Comparison of ENCODE assay signal across 7 cellular contexts in genomic region chr9:43115813-43116229, GRCh38.
A peak's percentile ranks its signal among the peaks of the same experiment; 100 is the strongest.
DNase-seq lines count a peak whose midpoint lies in the region; ATAC-seq and TF ChIP-seq lines count a peak whose summit lies in the region.
"Not testable (repeated sequence)": the region's sequence is repeated elsewhere in the genome, so short reads cannot be mapped to it uniquely, and the experiment has no call there.

No MANE protein-coding gene starts in this region.

- ATAC-seq in PC-3, left ventricle myocardium superior: not testable (repeated sequence)

- not testable (repeated sequence) for H3K27me3 ChIP-seq in PC-3 (ENCODE audit: low read length)

- not testable (repeated sequence) for H3K9ac ChIP-seq in PC-3 (ENCODE audit: low read length)

- not testable (repeated sequence) for TF ChIP-seq CTCF in PC-3 (conservative IDR thresholded peaks at IDR 0.05; ENCODE audit: low read depth, low read length); cardiac fibroblast (IDR thresholded peaks at IDR 0.05; ENCODE audit: low read depth, low read length); fibroblast of pulmonary artery (IDR thresholded peaks at IDR 0.05; ENCODE audit: low read length, missing control alignments)

- not testable (repeated sequence) for H3K4me1 ChIP-seq in PC-3 (ENCODE audit: insufficient read depth, low read length)

- peak; percentile 16 for DNase-seq in Daoy (ENCODE audit: low read depth)
- DNase-seq in HT1080 (ENCODE audit: low read depth) = peak; percentile 56
- DNase-seq in PC-3 = peak; percentile 46
- peak; percentile 5 to 61 for DNase-seq in cardiac fibroblast (ENCODE audit: low read depth in 2 of 2)
- DNase-seq in fibroblast of pulmonary artery (ENCODE audit: low read depth) = peak; percentile 0
- peak; percentile 60 for DNase-seq in left ventricle myocardium superior
- DNase-seq in occipital lobe (lab: John Stamatoyannopoulos, UW) = peak; percentile 0

- H3K4me3 ChIP-seq in PC-3 (ENCODE audit: low read length); cardiac fibroblast (replicated peaks in 1 of 2; ENCODE audit: low read depth in 2 of 2, low read length in 2 of 2); fibroblast of pulmonary artery (replicated peaks; ENCODE audit: low read depth, low read length): not testable (repeated sequence)

- not testable (repeated sequence) for H3F3A ChIP-seq in PC-3 (ENCODE audit: low read length, unreplicated experiment)

- not testable (repeated sequence) for H3K4me2 ChIP-seq in PC-3 (ENCODE audit: low read length)

- intact Hi-C loops in PC-3 (cut with micrococcal nuclease); left ventricle myocardium superior (cut with micrococcal nuclease): not testable (repeated sequence)

- not testable (repeated sequence) for H3K9me3 ChIP-seq in PC-3 (ENCODE audit: low read length)

- H2AFZ ChIP-seq in PC-3 (ENCODE audit: low read length) = not testable (repeated sequence)

- not testable (repeated sequence) for H4K20me1 ChIP-seq in PC-3 (ENCODE audit: low read length)

- POLR2A ChIA-PET in PC-3 (lab: Charles Lee; ENCODE audit: unreplicated experiment) = not testable (repeated sequence)

- H3K36me3 ChIP-seq in PC-3 (ENCODE audit: low read depth, low read length) = not testable (repeated sequence)

- BruUV-seq in PC-3 (replicated peaks; lab: Mats Ljungman, UMichigan) = not testable (repeated sequence)

- H3K27ac ChIP-seq in PC-3 (ENCODE audit: low read length) = not testable (repeated sequence)

- not testable (repeated sequence) for H3K79me2 ChIP-seq in PC-3 (ENCODE audit: low read length)

- CTCF ChIA-PET in PC-3 (lab: Charles Lee) = not testable (repeated sequence)

- not testable (repeated sequence) for H3K9me2 ChIP-seq in PC-3 (replicated peaks; ENCODE audit: low read length)

Comparison
In these comparisons a context has a peak if more than half of its experiments do, and no peak if none do; other contexts are left out.
1. DNase-seq: peak in every context shown above with its lines; median percentile 60 in left ventricle myocardium superior; 56 in HT1080; 46 in PC-3; 33 in cardiac fibroblast; 16 in Daoy; 0 in fibroblast of pulmonary artery; 0 in occipital lobe.